ENCODE assay signal across 10 cellular contexts in the genomic region with DNA sequence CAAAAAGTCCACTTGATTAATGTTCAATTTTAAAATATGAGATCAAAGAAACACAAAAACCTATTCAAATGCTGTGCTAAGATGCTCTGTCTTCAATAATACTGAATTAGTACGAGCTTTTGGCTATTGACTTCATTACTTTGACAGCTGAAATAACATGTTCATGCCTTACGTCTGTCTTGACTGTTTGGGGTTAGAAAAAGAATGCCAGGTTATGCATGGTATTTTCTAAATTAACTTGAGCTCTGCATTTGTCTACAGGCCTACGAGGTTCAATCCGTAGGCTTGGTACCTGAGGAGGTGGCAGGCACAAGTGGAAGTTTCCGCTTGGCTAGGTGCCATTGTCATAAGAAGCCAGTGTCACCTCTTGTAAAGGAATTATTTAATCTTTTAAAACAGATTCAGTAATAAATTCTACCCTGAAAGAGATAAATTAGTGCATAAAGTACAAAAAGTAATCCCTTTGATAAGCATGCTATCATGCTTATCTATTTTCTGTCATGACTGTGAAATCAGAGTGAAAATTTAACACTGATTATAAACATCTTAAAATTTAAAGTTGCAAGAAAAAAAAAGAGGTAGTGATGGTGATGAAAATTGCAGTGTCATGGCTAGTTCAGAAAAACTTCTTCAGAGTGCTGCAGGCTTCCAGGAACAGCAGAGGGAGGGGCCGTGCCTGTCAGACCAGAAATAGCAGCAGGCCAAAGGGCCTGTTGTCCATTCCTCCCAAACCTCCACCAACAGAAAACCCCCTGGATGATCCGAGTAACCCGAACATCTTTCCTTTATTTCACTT.
DNase-seq lines count a peak whose midpoint lies in the region; ATAC-seq, FAIRE-seq and TF ChIP-seq lines count a peak whose summit lies in the region.
"Had no signal": no experiment of that assay in that cellular context is flagged by ENCODE, and none has a peak within 500 bp of the region (broad histone marks: within the 10 kb centered on the region; RNA-seq: fewer than 3 reads in every experiment).

No MANE protein-coding gene starts in this region.

- TF ChIP-seq CTCF in GM23338 (conservative IDR thresholded peaks at IDR 0.05; ENCODE audit: low read depth in 2 of 2) (no peak), astrocyte (IDR thresholded peaks at IDR 0.05; ENCODE audit: insufficient read depth, low read depth, low read length) (no peak), foreskin fibroblast (IDR thresholded peaks at IDR 0.05; ENCODE audit: low read depth, low read length) (no peak)

- H3K36me3 Mint-ChIP-seq in GM23338 (ENCODE audit: low read depth) (no peaks in the 10 kb centered on the region), astrocyte (ENCODE audit: low read depth, unreplicated experiment) (no peaks in the 10 kb centered on the region)

- H3K27ac ChIP-seq in GM23338 (ENCODE audit: low read depth) (no peak overlapping the region), astrocyte (ENCODE audit: low read depth, low read length) (no peak overlapping the region), small intestine (ENCODE audit: low read depth in 1 of 2, low read length in 1 of 2) (peak overlapping the region in 1 of 2 donors; percentile 2)

- H3K9me2 ChIP-seq in GM23338 (ENCODE audit: insufficient read depth) = no peaks in the 10 kb centered on the region

- H2AFZ ChIP-seq in GM23338 (peak overlapping the region; percentile 84), astrocyte (ENCODE audit: low read depth, low read length) (no peak overlapping the region)

- ATAC-seq in GM23338 = no peak

- H3K4me2 ChIP-seq in GM23338 (no peak overlapping the region), astrocyte (ENCODE audit: low read length) (no peak overlapping the region)

- 41 to 57% (median 50%) methylated on average over 8 of the region's 8 CpGs for WGBS in small intestine, 3 donors

- no peak for DNase-seq in GM23338 (ENCODE audit: low spot score)
- DNase-seq in astrocyte (ENCODE audit: low read depth) = peak; percentile 17
- DNase-seq in islet precursor cell = peak; percentile 63
- DNase-seq in small intestine = peak; percentile 15
- DNase-seq in foreskin fibroblast = no peak
- DNase-seq in activated naive CD4-positive, alpha-beta T cell (lab: John Stamatoyannopoulos, UW) = no peak
- no peak for DNase-seq in kidney tubule cell (ENCODE audit: low spot score)
- no peak for DNase-seq in SK-N-DZ (ENCODE audit: low spot score)
- DNase-seq: effector CD8-positive, alpha-beta T cell; MM.1S had no signal

- H3K9me3 ChIP-seq in astrocyte (ENCODE audit: insufficient read depth, low read depth, low read length) (no peaks in the 10 kb centered on the region), small intestine (ENCODE audit: control insufficient read depth, low read depth) (no peaks in the 10 kb centered on the region)

- no peaks in the 10 kb centered on the region for H3K27me3 ChIP-seq in GM23338 (ENCODE audit: insufficient read depth)
- no peaks in the 10 kb centered on the region for H3K27me3 ChIP-seq in astrocyte (ENCODE audit: insufficient read depth, low read length)
- no peaks in the 10 kb centered on the region for H3K27me3 ChIP-seq in small intestine (ENCODE audit: control insufficient read depth in 2 of 2, insufficient read depth in 2 of 2, low read length in 2 of 2)

- no peaks in the 10 kb centered on the region for H3K79me2 ChIP-seq in GM23338 (replicated peaks; ENCODE audit: insufficient read depth)
- no peaks in the 10 kb centered on the region for H3K79me2 ChIP-seq in astrocyte (ENCODE audit: insufficient read depth, low read length)

- H3K4me3 ChIP-seq in GM23338 = no peak overlapping the region
- H3K4me3 ChIP-seq in astrocyte (ENCODE audit: insufficient read depth, low read depth, low read length) = no peak overlapping the region
- H3K4me3 ChIP-seq in small intestine (ENCODE audit: low read depth in 1 of 2, low read length in 2 of 2) = no peak overlapping the region
- H3K4me3 ChIP-seq in foreskin fibroblast (ENCODE audit: low read depth in 1 of 2, low read length in 2 of 2) = no peak overlapping the region

- H3K9me3 Mint-ChIP-seq in GM23338 = no peaks in the 10 kb centered on the region
- H3K9me3 Mint-ChIP-seq in astrocyte (ENCODE audit: unreplicated experiment) = no peaks in the 10 kb centered on the region

- no peak overlapping the region for H3K9ac ChIP-seq in astrocyte (ENCODE audit: low read length)

- FAIRE-seq in astrocyte (lab: Jason Lieb, UNC) (no peak), small intestine (lab: Jason Lieb, UNC) (no peak)

- H3K4me1 ChIP-seq in GM23338 (ENCODE audit: insufficient read depth) (no peaks in the 10 kb centered on the region), astrocyte (ENCODE audit: insufficient read depth, low read length) (no peaks in the 10 kb centered on the region), small intestine (ENCODE audit: control insufficient read depth in 2 of 2, insufficient read depth in 1 of 2, low read depth in 1 of 2, low read length in 1 of 2) (peaks cover 0 to 6% of the 10 kb centered on the region in 2 donors)

- H3K4me1 Mint-ChIP-seq in GM23338 = peaks cover 9% of the 10 kb centered on the region; the same call in 2 of the 3 replicates
- peaks cover 36% of the 10 kb centered on the region for H3K4me1 Mint-ChIP-seq in astrocyte (ENCODE audit: low read depth, unreplicated experiment)

- H3K27me3 Mint-ChIP-seq in GM23338 (ENCODE audit: insufficient read depth, low read depth, poor library complexity) (no peaks in the 10 kb centered on the region), astrocyte (ENCODE audit: low read depth, unreplicated experiment) (no peaks in the 10 kb centered on the region)

- H3F3A ChIP-seq in GM23338 (replicated peaks; ENCODE audit: low read depth) = no peaks in the 10 kb centered on the region

- H3K36me3 ChIP-seq in GM23338 (ENCODE audit: insufficient read depth) = no peaks in the 10 kb centered on the region
- H3K36me3 ChIP-seq in astrocyte (ENCODE audit: insufficient read depth, low read length) = no peaks in the 10 kb centered on the region
- no peaks in the 10 kb centered on the region for H3K36me3 ChIP-seq in small intestine (ENCODE audit: control insufficient read depth in 2 of 2, insufficient read depth in 2 of 2, low read length in 2 of 2)

- H3K4me3 Mint-ChIP-seq in GM23338 = no peak overlapping the region
- peak overlapping the region; percentile 42 for H3K4me3 Mint-ChIP-seq in astrocyte (ENCODE audit: unreplicated experiment)

- H3K27ac Mint-ChIP-seq in GM23338 = peak overlapping the region; percentile 0; the same call in 1 of the 2 replicates
- H3K27ac Mint-ChIP-seq in astrocyte (ENCODE audit: unreplicated experiment) = peak overlapping the region; percentile 99

- H4K20me1 ChIP-seq in GM23338 (replicated peaks; ENCODE audit: insufficient read depth) (no peaks in the 10 kb centered on the region), astrocyte (ENCODE audit: insufficient read depth, low read length) (no peaks in the 10 kb centered on the region)

TF ChIP-seq in GM23338, 12 proteins besides CTCF, POLR2A, EP300 and RAD21 (continues in another document):
- TF ChIP-seq POLR2AphosphoS5 (IDR thresholded peaks at IDR 0.05; ENCODE audit: low read depth) (no peak), STAT1 (IDR thresholded peaks at IDR 0.05; ENCODE audit: unreplicated experiment) (no peak)

Comparison
In these comparisons a context has a peak if more than half of its experiments do, and no peak if none do; other contexts are left out.
1. DNase-seq: peak in astrocyte (single experiment), islet precursor cell (single experiment) and small intestine (single experiment); none in GM23338 (single experiment), foreskin fibroblast (0 of 2), activated naive CD4-positive, alpha-beta T cell (0 of 4), kidney tubule cell (single experiment) and SK-N-DZ (single experiment).